In genomic region chr11:3860360-3860759, GRCh38 we compare ENCODE assay signal across 1 cellular context.
TF ChIP-seq lines count a peak whose summit lies in the region.

No MANE protein-coding gene starts in this region.

TF ChIP-seq in IMR-90, 13 proteins besides CTCF, POLR2A, EP300 and RAD21 (continued from another document):
- no peak for TF ChIP-seq MXI1 (IDR thresholded peaks at IDR 0.05; ENCODE audit: borderline replicate concordance, low read depth, low read length)
- no peak for TF ChIP-seq RFX5 (IDR thresholded peaks at IDR 0.05; ENCODE audit: low read depth, low read length)
- TF ChIP-seq USF2 (IDR thresholded peaks at IDR 0.05; ENCODE audit: low read depth, low read length): no peak
- TF ChIP-seq MAFK (IDR thresholded peaks at IDR 0.05; ENCODE audit: low read depth, low read length): no peak
- TF ChIP-seq CEBPB (IDR thresholded peaks at IDR 0.05; ENCODE audit: low read depth, low read length): no peak
